ENCODE assay signal across 8 cellular contexts in the genomic region with DNA sequence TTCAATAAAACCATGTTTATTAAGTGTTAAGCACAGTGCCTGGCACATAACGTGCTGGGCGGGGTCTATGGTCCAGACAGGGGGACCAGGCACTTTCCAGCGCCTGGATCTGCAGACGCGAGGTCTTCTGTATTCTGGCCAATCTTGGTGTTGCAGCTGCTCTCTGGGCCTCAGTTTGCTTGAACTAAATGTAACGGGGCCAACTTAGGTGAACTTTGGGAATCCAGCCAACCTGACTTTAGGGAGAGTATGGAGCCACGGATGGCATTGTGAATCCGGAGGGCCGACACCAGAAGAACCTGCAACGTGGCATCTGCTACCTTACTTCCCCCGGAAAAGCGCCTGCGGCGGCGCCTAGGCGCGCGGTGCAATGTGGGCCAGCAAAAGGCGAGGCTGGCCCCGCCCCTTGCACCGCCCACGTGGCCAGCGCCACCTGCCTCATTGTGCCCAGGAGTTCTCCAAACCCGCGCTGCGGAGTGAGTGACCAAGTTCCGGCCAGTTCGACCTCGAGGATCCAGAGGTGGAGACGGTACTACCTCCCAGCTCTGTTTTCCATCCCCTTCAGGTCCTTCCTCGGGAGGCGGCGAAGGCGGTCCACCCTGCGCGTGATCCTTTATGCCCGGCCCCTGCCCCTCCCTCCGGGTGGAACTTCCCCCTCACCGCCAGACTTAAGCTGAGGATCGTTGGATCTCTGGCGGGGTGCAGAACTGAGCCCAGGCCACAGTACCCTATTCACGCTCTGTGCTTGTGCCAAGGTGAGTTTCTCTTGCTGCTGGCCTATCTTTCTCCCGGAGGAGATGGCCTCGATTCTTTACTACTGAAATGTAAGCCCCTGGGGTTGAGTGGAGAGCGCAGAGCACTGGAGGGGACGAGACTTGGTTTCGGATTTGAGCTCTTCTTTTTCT. TPM values are rescaled to one million over a fixed set of nuclear protein-coding genes. Genes with fewer than 3 reads are reported as not detected.
DNase-seq lines count a peak whose midpoint lies in the region; ATAC-seq, FAIRE-seq and TF ChIP-seq lines count a peak whose summit lies in the region.

A gene (plus strand): TSS at position 426 of the 905 bp plus-strand sequence. CDS start 10,969 bp downstream, outside the sequence.

- peak; percentile 53 for ATAC-seq in GM18499 (IDR thresholded peaks at IDR 0.05; ENCODE audit: insufficient read depth, unreplicated experiment)
- ATAC-seq in HG02938 (IDR thresholded peaks at IDR 0.05; ENCODE audit: unreplicated experiment): peak; percentile 79
- ATAC-seq in T-helper 17 cell: peak; percentile 95

- H3K27me3 ChIP-seq in right atrium auricular region: no peaks in the 10 kb centered on the region

- peaks cover 0 to 19% of the 10 kb centered on the region in 2 donors for H3K4me1 ChIP-seq in right atrium auricular region

- peak within 1 kb of the TSS; percentile 94 for H3K4me3 Mint-ChIP-seq in T-helper 17 cell

- FAIRE-seq in urothelium cell line (lab: Jason Lieb, UNC): peak; percentile 85

- H3K36me3 ChIP-seq in right atrium auricular region: peaks cover 3% of the 10 kb centered on the region

- H3K4me1 Mint-ChIP-seq in T-helper 17 cell: peaks cover 21% of the 10 kb centered on the region

- H3K9me3 ChIP-seq in T-helper 17 cell (ENCODE audit: control insufficient read depth, low read length, poor library complexity, severe bottlenecking) (no peaks in the 10 kb centered on the region), right atrium auricular region (no peaks in the 10 kb centered on the region)

- peak within 1 kb of the TSS; percentile 92 for H3K27ac Mint-ChIP-seq in T-helper 17 cell

- peak within 1 kb of the TSS; percentile 90 to 92 for H3K27ac ChIP-seq in right atrium auricular region

- TF ChIP-seq CTCF in right atrium auricular region (IDR thresholded peaks at IDR 0.05): no peak

- peaks cover 3% of the 10 kb centered on the region for H3K36me3 Mint-ChIP-seq in T-helper 17 cell (ENCODE audit: low read depth)

- no peaks in the 10 kb centered on the region for H3K27me3 Mint-ChIP-seq in T-helper 17 cell

- DNase-seq in NCI-H187 (lab: John Stamatoyannopoulos, UW) (peak; percentile 91 to 94), T-helper 17 cell (peak; percentile 78 to 79 (median 79)), amygdala (lab: John Stamatoyannopoulos, UW) (peak; percentile 42 to 95 (median 81)), right atrium auricular region (ENCODE audit: low spot score) (peak; percentile 86), pulmonary artery endothelial cell (ENCODE audit: low read depth, low spot score) (peak; percentile 41), urothelium cell line (ENCODE audit: low spot score) (peak; percentile 97)

- H3K4me3 ChIP-seq in right atrium auricular region: peak within 1 kb of the TSS; percentile 62 to 75

RNA-seq across cellular contexts. Expression of the gene that starts here (rescaled TPM):
- 10 to 100 TPM; 44.0 to 57.0 TPM for total RNA-seq in T-helper 17 cell
- total RNA-seq in right atrium auricular region: 10 to 100 TPM; 47.2 to 53.3 TPM
- 154 and 172 TPM in 2 replicates for total RNA-seq in pulmonary artery endothelial cell

Comparison
In these comparisons a context has a peak if more than half of its experiments do, and no peak if none do; other contexts are left out.
1. Peak in every context shown above with its lines: DNase-seq, ATAC-seq, H3K4me3 ChIP-seq and H3K27ac ChIP-seq.
2. DNase-seq: peak in every context shown above with its lines; median percentile 97 in urothelium cell line; 92 in NCI-H187; 86 in right atrium auricular region; 81 in amygdala; 79 in T-helper 17 cell; 41 in pulmonary artery endothelial cell.